23 cellular contexts compared by ENCODE assay signal in the genomic region with DNA sequence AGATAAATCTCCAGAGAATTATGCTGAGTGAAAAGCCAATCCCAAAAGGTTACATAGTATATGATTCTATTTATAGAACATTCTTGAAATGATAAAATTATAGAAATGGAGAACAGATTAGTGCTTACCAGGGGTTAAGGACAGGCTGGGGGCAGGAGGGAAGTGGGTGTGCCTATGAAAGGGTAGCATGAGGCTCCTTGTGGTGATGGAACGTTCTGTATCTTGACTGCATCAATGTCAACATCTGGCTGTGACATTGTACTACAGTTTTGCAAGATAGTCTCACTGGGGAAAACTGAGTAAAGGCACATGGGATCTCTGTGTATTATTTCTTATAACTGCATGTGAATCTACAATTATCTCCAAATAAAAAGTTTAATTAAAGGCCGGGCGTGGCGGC. TPM values are rescaled to one million over a fixed set of nuclear protein-coding genes. Genes with fewer than 3 reads are reported as not detected.
DNase-seq lines count a peak whose midpoint lies in the region; ATAC-seq and TF ChIP-seq lines count a peak whose summit lies in the region.
"Had no signal": no experiment of that assay in that cellular context is flagged by ENCODE, and none has a peak within 500 bp of the region (broad histone marks: within the 10 kb centered on the region; RNA-seq: fewer than 3 reads in every experiment).

No MANE protein-coding gene starts in this region.

- no peak overlapping the region for H3K4me3 Mint-ChIP-seq in activated naive CD4-positive, alpha-beta T cell treated with anti-CD3 and anti-CD28 coated beads, Interleukin-2, amount 50 U/mL, for 24 hours
- H3K4me3 Mint-ChIP-seq in IgD-negative memory B cell = no peak overlapping the region
- no peak overlapping the region for H3K4me3 Mint-ChIP-seq in activated naive CD8-positive, alpha-beta T cell treated with anti-CD3 and anti-CD28 coated beads for 36 hours
- H3K4me3 Mint-ChIP-seq in stimulated activated naive B cell treated with anti-CD40 and anti-IgM and Interleukin-4, amounts not matched to agents 10 μg/mL and 1 μg/mL and 100 μg/mL, for 72 hours = no peak overlapping the region
- H3K4me3 Mint-ChIP-seq: dendritic cell treated with granulocyte-macrophage colony-stimulating factor and Interleukin-4, amounts not matched to agents 40 ng/mL and 50 ng/mL, for 4 days; naive B cell had no signal

- no peak overlapping the region for H3K27ac ChIP-seq in breast epithelium
- H3K27ac ChIP-seq: ovary, right atrium auricular region, SJCRH30, VCaP had no signal

- H3K4me1 Mint-ChIP-seq in activated naive CD4-positive, alpha-beta T cell treated with anti-CD3 and anti-CD28 coated beads, Interleukin-2, amount 50 U/mL, for 24 hours = peaks cover 56% of the 10 kb centered on the region
- H3K4me1 Mint-ChIP-seq in IgD-negative memory B cell = peaks cover 22 to 35% (median 27%) of the 10 kb centered on the region in 3 donors
- peaks cover 58% of the 10 kb centered on the region for H3K4me1 Mint-ChIP-seq in activated naive CD8-positive, alpha-beta T cell treated with anti-CD3 and anti-CD28 coated beads for 36 hours
- peaks cover 40 to 54% of the 10 kb centered on the region in 2 donors for H3K4me1 Mint-ChIP-seq in stimulated activated naive B cell treated with anti-CD40 and anti-IgM and Interleukin-4, amounts not matched to agents 10 μg/mL and 1 μg/mL and 100 μg/mL, for 72 hours

- no peak for TF ChIP-seq CTCF in breast epithelium (IDR thresholded peaks at IDR 0.05)

- peak overlapping the region; percentile 66 for H3K27ac Mint-ChIP-seq in activated naive CD4-positive, alpha-beta T cell treated with anti-CD3 and anti-CD28 coated beads, Interleukin-2, amount 50 U/mL, for 24 hours
- H3K27ac Mint-ChIP-seq in activated naive CD4-positive, alpha-beta T cell treated with anti-CD3 and anti-CD28 coated beads, Interleukin-2, amount 50 U/mL, for 72 hours = peak overlapping the region in 1 of 2 donors; percentile 53
- peak overlapping the region in 2 of 3 donors; percentile 12 to 59 for H3K27ac Mint-ChIP-seq in IgD-negative memory B cell
- peak overlapping the region; percentile 67 for H3K27ac Mint-ChIP-seq in activated naive CD8-positive, alpha-beta T cell treated with anti-CD3 and anti-CD28 coated beads for 36 hours
- peak overlapping the region; percentile 71 for H3K27ac Mint-ChIP-seq in stimulated activated naive B cell treated with anti-CD40 and anti-IgM and Interleukin-4, amounts not matched to agents 10 μg/mL and 1 μg/mL and 100 μg/mL, for 72 hours

- H3K27me3 Mint-ChIP-seq in activated naive CD4-positive, alpha-beta T cell treated with anti-CD3 and anti-CD28 coated beads, Interleukin-2, amount 50 U/mL, for 24 hours = no peaks in the 10 kb centered on the region
- peaks cover 1% of the 10 kb centered on the region for H3K27me3 Mint-ChIP-seq in IgD-negative memory B cell
- H3K27me3 Mint-ChIP-seq in activated naive CD8-positive, alpha-beta T cell treated with anti-CD3 and anti-CD28 coated beads for 36 hours = no peaks in the 10 kb centered on the region
- H3K27me3 Mint-ChIP-seq in stimulated activated naive B cell treated with anti-CD40 and anti-IgM and Interleukin-4, amounts not matched to agents 10 μg/mL and 1 μg/mL and 100 μg/mL, for 72 hours = no peaks in the 10 kb centered on the region
- H3K27me3 Mint-ChIP-seq: dendritic cell treated with granulocyte-macrophage colony-stimulating factor and Interleukin-4, amounts not matched to agents 40 ng/mL and 50 ng/mL, for 4 days; naive B cell had no signal

- intact Hi-C loops in breast epithelium (cut with DNase I; ENCODE audit: low total_unique reads) = no loop called here

- no peaks in the 10 kb centered on the region for H3K9me3 Mint-ChIP-seq in activated naive CD4-positive, alpha-beta T cell treated with anti-CD3 and anti-CD28 coated beads, Interleukin-2, amount 50 U/mL, for 24 hours
- H3K9me3 Mint-ChIP-seq in activated naive CD4-positive, alpha-beta T cell treated with anti-CD3 and anti-CD28 coated beads, Interleukin-2, amount 50 U/mL, for 72 hours = no peaks in the 10 kb centered on the region
- no peaks in the 10 kb centered on the region for H3K9me3 Mint-ChIP-seq in IgD-negative memory B cell
- no peaks in the 10 kb centered on the region for H3K9me3 Mint-ChIP-seq in activated naive CD8-positive, alpha-beta T cell treated with anti-CD3 and anti-CD28 coated beads for 36 hours
- H3K9me3 Mint-ChIP-seq in stimulated activated naive B cell treated with anti-CD40 and anti-IgM and Interleukin-4, amounts not matched to agents 10 μg/mL and 1 μg/mL and 100 μg/mL, for 72 hours = no peaks in the 10 kb centered on the region
- H3K9me3 Mint-ChIP-seq: dendritic cell treated with granulocyte-macrophage colony-stimulating factor and Interleukin-4, amounts not matched to agents 40 ng/mL and 50 ng/mL, for 4 days; naive B cell had no signal

- DNase-seq in activated naive CD4-positive, alpha-beta T cell treated with anti-CD3 and anti-CD28 coated beads, Interleukin-2, amount 50 U/mL, for 72 hours (ENCODE audit: low spot score in 2 of 2) = no peak
- no peak for DNase-seq in activated naive CD8-positive, alpha-beta T cell treated with anti-CD3 and anti-CD28 coated beads for 36 hours
- no peak for DNase-seq in stimulated activated naive B cell treated with anti-CD40 and anti-IgM and Interleukin-4, amounts not matched to agents 10 μg/mL and 1 μg/mL and 100 μg/mL, for 72 hours
- DNase-seq in RKO (ENCODE audit: low spot score) = no peak
- no peak for DNase-seq in breast epithelium (ENCODE audit: low spot score in 2 of 2)
- DNase-seq: anterior cingulate cortex; mesenchymal stem cell; naive B cell; NCI-H1436 treated with DMSO at 0.1 percent for 48 hours; NCI-H510A; ovary; SJCRH30; stimulated activated CD4-positive, alpha-beta T cell treated with anti-CD3 and anti-CD28 coated beads, Interleukin-4, amount 100 ng/mL, for 4 hours had no signal

- no peaks in the 10 kb centered on the region for H3K27me3 ChIP-seq in breast epithelium
- H3K27me3 ChIP-seq: ovary, right atrium auricular region, SJCRH30 had no signal

- H3K36me3 ChIP-seq in breast epithelium = peaks cover 11% of the 10 kb centered on the region
- H3K36me3 ChIP-seq: ovary, SJCRH30 had no signal

- peaks cover 16% of the 10 kb centered on the region for H3K36me3 Mint-ChIP-seq in activated naive CD4-positive, alpha-beta T cell treated with anti-CD3 and anti-CD28 coated beads, Interleukin-2, amount 50 U/mL, for 24 hours
- H3K36me3 Mint-ChIP-seq in activated naive CD4-positive, alpha-beta T cell treated with anti-CD3 and anti-CD28 coated beads, Interleukin-2, amount 50 U/mL, for 72 hours = peaks cover 29 to 40% of the 10 kb centered on the region in 2 donors
- H3K36me3 Mint-ChIP-seq in IgD-negative memory B cell = peaks cover 4% of the 10 kb centered on the region
- H3K36me3 Mint-ChIP-seq in activated naive CD8-positive, alpha-beta T cell treated with anti-CD3 and anti-CD28 coated beads for 36 hours = peaks cover 61% of the 10 kb centered on the region
- H3K36me3 Mint-ChIP-seq in stimulated activated naive B cell treated with anti-CD40 and anti-IgM and Interleukin-4, amounts not matched to agents 10 μg/mL and 1 μg/mL and 100 μg/mL, for 72 hours = peaks cover 47 to 50% of the 10 kb centered on the region in 2 donors

- no peaks in the 10 kb centered on the region for H3K4me1 ChIP-seq in breast epithelium
- H3K4me1 ChIP-seq: SJCRH30 had no signal

- no peak for ATAC-seq in activated naive CD4-positive, alpha-beta T cell treated with anti-CD3 and anti-CD28 coated beads, Interleukin-2, amount 50 U/mL, for 72 hours
- no peak for ATAC-seq in stimulated activated naive B cell treated with anti-CD40 and anti-IgM and Interleukin-4, amounts not matched to agents 10 μg/mL and 1 μg/mL and 100 μg/mL, for 72 hours (replicated peaks)
- ATAC-seq in GM21447 (IDR thresholded peaks at IDR 0.05; ENCODE audit: unreplicated experiment) = no peak

- H3K9me3 ChIP-seq in breast epithelium = no peaks in the 10 kb centered on the region
- H3K9me3 ChIP-seq: ovary, right atrium auricular region, SJCRH30 had no signal

- no peak for TF ChIP-seq POLR2A in breast epithelium (IDR thresholded peaks at IDR 0.05)

- H3K4me3 ChIP-seq in breast epithelium = no peak overlapping the region
- H3K4me3 ChIP-seq: ovary, right atrium auricular region, SJCRH30 had no signal

RNA-seq across cellular contexts. Expression of gene ORM2, which starts 22.3 kb away (rescaled TPM):
- total RNA-seq in activated naive CD4-positive, alpha-beta T cell treated with anti-CD3 and anti-CD28 coated beads, Interleukin-2, amount 50 U/mL, for 72 hours = not detected
- not detected for polyA plus RNA-seq in IgD-negative memory B cell
- total RNA-seq in activated naive CD8-positive, alpha-beta T cell treated with anti-CD3 and anti-CD28 coated beads for 36 hours = not detected
- total RNA-seq in breast epithelium = 1 to 10 TPM in 2 of 3 donors, not detected in 1; 1.6 to 2.9 TPM
- total RNA-seq: activated CD8-positive, alpha-beta memory T cell treated with anti-CD3 and anti-CD28 coated beads for 36 hours; fibroblast of lung; right atrium auricular region; SJCRH30; T-helper 1 cell treated with Interleukin-12 subunit alpha and Interleukin-12 subunit beta and Interleukin-4 antibody, amounts not matched to agents 30 ng/mL and 1 ng/mL, for 36 hours had no signal
- polyA plus RNA-seq: fibroblast of lung had no signal

RNA-seq across cellular contexts. Expression of gene ORM1, which starts 29.0 kb away (rescaled TPM):
- total RNA-seq in activated naive CD4-positive, alpha-beta T cell treated with anti-CD3 and anti-CD28 coated beads, Interleukin-2, amount 50 U/mL, for 72 hours = not detected
- polyA plus RNA-seq in IgD-negative memory B cell = not detected
- total RNA-seq in activated naive CD8-positive, alpha-beta T cell treated with anti-CD3 and anti-CD28 coated beads for 36 hours = not detected
- total RNA-seq in breast epithelium = 1 to 10 TPM in 1 of 3 donors, not detected in 2; 8.3 TPM
- total RNA-seq: activated CD8-positive, alpha-beta memory T cell treated with anti-CD3 and anti-CD28 coated beads for 36 hours; cardiac septum; fibroblast of lung; right atrium auricular region; SJCRH30; T-helper 1 cell treated with Interleukin-12 subunit alpha and Interleukin-12 subunit beta and Interleukin-4 antibody, amounts not matched to agents 30 ng/mL and 1 ng/mL, for 36 hours had no signal
- polyA plus RNA-seq: fibroblast of lung had no signal

RNA-seq across cellular contexts. Expression of gene AKNA, which starts 35.9 kb away (rescaled TPM):
- 100 to 1,000 TPM; 165 to 174 TPM for total RNA-seq in activated naive CD4-positive, alpha-beta T cell treated with anti-CD3 and anti-CD28 coated beads, Interleukin-2, amount 50 U/mL, for 72 hours
- 25.4 TPM for polyA plus RNA-seq in IgD-negative memory B cell
- 100 to 1,000 TPM; 129 to 130 TPM for total RNA-seq in activated naive CD8-positive, alpha-beta T cell treated with anti-CD3 and anti-CD28 coated beads for 36 hours
- total RNA-seq in breast epithelium = 10 to 100 TPM; 20.1 to 52.0 (median 35.7) TPM
